20 cellular contexts compared by ENCODE assay signal in genomic region chr1:6112690-6113005, GRCh38.
DNase-seq lines count a peak whose midpoint lies in the region; ATAC-seq, FAIRE-seq and TF ChIP-seq lines count a peak whose summit lies in the region.
"Had no signal": no experiment of that assay in that cellular context is flagged by ENCODE, and none has a peak within 500 bp of the region (broad histone marks: within the 10 kb centered on the region; RNA-seq: fewer than 3 reads in every experiment).

No MANE protein-coding gene starts in this region.

- H3K27ac ChIP-seq in SJSA1 = peak overlapping the region; percentile 65; the same call in 1 of the 2 replicates
- H3K27ac ChIP-seq in kidney (ENCODE audit: low read depth in 2 of 2, low read length in 2 of 2) = no peak overlapping the region
- H3K27ac ChIP-seq: C4-2B had no signal

- TF ChIP-seq CTCF in kidney (IDR thresholded peaks at IDR 0.05; ENCODE audit: borderline replicate concordance, extremely low read depth, insufficient read depth) = no peak

- H3K4me3 ChIP-seq in SJSA1 = no peak overlapping the region
- no peak overlapping the region for H3K4me3 ChIP-seq in kidney (ENCODE audit: low read length in 2 of 2)
- H3K4me3 ChIP-seq: GM23338 had no signal

- H3K9me3 ChIP-seq in SJSA1 (replicated peaks) = peaks cover 11% of the 10 kb centered on the region; the same call in 1 of the 2 replicates
- H3K9me3 ChIP-seq in kidney (ENCODE audit: control insufficient read depth in 1 of 2, low read length in 2 of 2) = peaks cover 0 to 8% of the 10 kb centered on the region in 2 donors
- H3K9me3 ChIP-seq: Caco-2 had no signal

- H3K4me1 ChIP-seq in SJSA1 (replicated peaks) = peaks cover 35% of the 10 kb centered on the region
- H3K4me1 ChIP-seq in kidney (ENCODE audit: control insufficient read depth in 1 of 2, insufficient read depth in 1 of 2, low read depth in 1 of 2, low read length in 2 of 2) = no peaks in the 10 kb centered on the region
- H3K4me1 ChIP-seq: Caco-2 had no signal

- DNase-seq in Right ventricle myocardium superior (peak; percentile 13), cardiac septum (ENCODE audit: low spot score) (no peak), SJSA1 (ENCODE audit: low read depth in 1 of 2, low spot score in 2 of 2) (no peak), kidney (peak; percentile 41), SKM-1 treated with dmso at 0.1 percent for 144 hours (lab: John Stamatoyannopoulos, UW; ENCODE audit: unreplicated experiment) (no peak), globus pallidus (ENCODE audit: low spot score) (no peak)
- no peak for DNase-seq in stimulated activated effector memory CD8-positive, alpha-beta T cell treated with anti-CD3 and anti-CD28 coated beads, Interleukin-12 subunit alpha, Interleukin-12 subunit beta, amount 100 ng/mL, for 72 hours (ENCODE audit: low spot score in 2 of 2)
- DNase-seq: Caco-2, DMS153, DMS79, GDM1, HCEC 1CT, IMR-90 had no signal

- peaks cover 7% of the 10 kb centered on the region for H3K9me3 Mint-ChIP-seq in stimulated activated effector memory CD8-positive, alpha-beta T cell treated with anti-CD3 and anti-CD28 coated beads, Interleukin-12 subunit alpha, Interleukin-12 subunit beta, amount 100 ng/mL, for 72 hours

- H3K9ac ChIP-seq in kidney (ENCODE audit: low read length in 2 of 2) = no peak overlapping the region

- intact Hi-C loops in Right ventricle myocardium superior (cut with DNase I) (no loop called here), cardiac septum (cut with DNase I) (no loop called here), kidney (cut with DNase I) (no loop called here)

- H3K27me3 ChIP-seq in SJSA1 (replicated peaks) = no peaks in the 10 kb centered on the region

- no peak overlapping the region for H3K27ac Mint-ChIP-seq in stimulated activated effector memory CD8-positive, alpha-beta T cell treated with anti-CD3 and anti-CD28 coated beads, Interleukin-12 subunit alpha, Interleukin-12 subunit beta, amount 100 ng/mL, for 72 hours
- H3K27ac Mint-ChIP-seq: B cell; CD4-positive, alpha-beta T cell; GM23338 had no signal

- no peak overlapping the region for H3K4me3 Mint-ChIP-seq in stimulated activated effector memory CD8-positive, alpha-beta T cell treated with anti-CD3 and anti-CD28 coated beads, Interleukin-12 subunit alpha, Interleukin-12 subunit beta, amount 100 ng/mL, for 72 hours
- H3K4me3 Mint-ChIP-seq: B cell; CD4-positive, alpha-beta T cell; GM23338 had no signal

- H3K36me3 ChIP-seq in SJSA1 (no peaks in the 10 kb centered on the region), kidney (ENCODE audit: control insufficient read depth in 1 of 2, insufficient read depth in 2 of 2, low read length in 2 of 2) (no peaks in the 10 kb centered on the region)

- FAIRE-seq in kidney (lab: Jason Lieb, UNC) = no peak
- FAIRE-seq: GM12892, GM18507, H54 had no signal

- H3K4me1 Mint-ChIP-seq in stimulated activated effector memory CD8-positive, alpha-beta T cell treated with anti-CD3 and anti-CD28 coated beads, Interleukin-12 subunit alpha, Interleukin-12 subunit beta, amount 100 ng/mL, for 72 hours = no peaks in the 10 kb centered on the region
- H3K4me1 Mint-ChIP-seq: B cell, GM23338 had no signal

- ATAC-seq in Right ventricle myocardium superior (ENCODE audit: poor library complexity) = no peak
- peak; percentile 5 for ATAC-seq in stimulated activated effector memory CD8-positive, alpha-beta T cell treated with anti-CD3 and anti-CD28 coated beads, Interleukin-12 subunit alpha, Interleukin-12 subunit beta, amount 100 ng/mL, for 72 hours

- H3K36me3 Mint-ChIP-seq in stimulated activated effector memory CD8-positive, alpha-beta T cell treated with anti-CD3 and anti-CD28 coated beads, Interleukin-12 subunit alpha, Interleukin-12 subunit beta, amount 100 ng/mL, for 72 hours = no peaks in the 10 kb centered on the region

Comparison
In these comparisons a context has a peak if more than half of its experiments do, and no peak if none do; other contexts are left out.
1. DNase-seq: peak in Right ventricle myocardium superior (single experiment) and kidney (single experiment); none in cardiac septum (single experiment), SJSA1 (0 of 2), stimulated activated effector memory CD8-positive, alpha-beta T cell treated with anti-CD3 and anti-CD28 coated beads, Interleukin-12 subunit alpha, Interleukin-12 subunit beta, amount 100 ng/mL, for 72 hours (0 of 2), SKM-1 treated with dmso at 0.1 percent for 144 hours (single experiment) and globus pallidus (single experiment).